19 cellular contexts compared by ENCODE assay signal in genomic region chr18:68740966-68741365, GRCh38.
"Had no signal": no experiment of that assay in that cellular context is flagged by ENCODE, and none has a peak within 500 bp of the region (broad histone marks: within the 10 kb centered on the region; RNA-seq: fewer than 3 reads in every experiment).

No MANE protein-coding gene starts in this region.

- H3K4me1 ChIP-seq: colonic mucosa, pancreas, sigmoid colon, testis had no signal

- H3K4me1 Mint-ChIP-seq: activated CD4-positive, alpha-beta T cell treated with anti-CD3 and anti-CD28 coated beads, Interleukin-2, amount 10 ng/mL, durations not matched to agents 7 days and 5 days; central memory CD8-positive, alpha-beta T cell; stimulated activated effector memory CD8-positive, alpha-beta T cell treated with anti-CD3 and anti-CD28 coated beads, Interleukin-12 subunit alpha, Interleukin-12 subunit beta, amount 100 ng/mL, for 72 hours had no signal

- H3K9me3 Mint-ChIP-seq: activated CD4-positive, alpha-beta T cell treated with anti-CD3 and anti-CD28 coated beads, Interleukin-2, amount 10 ng/mL, durations not matched to agents 7 days and 5 days; activated T-cell treated with anti-CD3 and anti-CD28 coated beads, Interleukin-2, amount 50 U/mL, for 24 hours; activated T-helper 2 cell treated with anti-CD3 and anti-CD28 coated beads, Interferon-gamma antibody, Interleukin-2, Interleukin-4, amounts not matched to agents 10 μg/mL and 5 μg/mL and 100 μg/mL, durations not matched to agents 14 hours and 24 hours and 36 hours; central memory CD8-positive, alpha-beta T cell; naive thymus-derived CD8-positive, alpha-beta T cell; stimulated activated effector memory CD8-positive, alpha-beta T cell treated with anti-CD3 and anti-CD28 coated beads, Interleukin-12 subunit alpha, Interleukin-12 subunit beta, amount 100 ng/mL, for 72 hours; T-helper 1 cell treated with Interleukin-12 subunit alpha and Interleukin-12 subunit beta and Interleukin-4 antibody, amounts not matched to agents 30 μg/mL and 1 μg/mL, for 36 hours; type B pancreatic cell had no signal

- ATAC-seq: activated CD4-positive, CD25-positive, alpha-beta regulatory T cell treated with anti-CD3 and anti-CD28 coated beads, Interleukin-2, amount 50 U/mL, for 24 hours; activated CD8-positive, alpha-beta T cell treated with anti-CD3 and anti-CD28 coated beads, Interleukin-2, amount 10 ng/mL, durations not matched to agents 7 days and 5 days; naive thymus-derived CD8-positive, alpha-beta T cell; pancreas; stimulated activated effector memory CD8-positive, alpha-beta T cell treated with anti-CD3 and anti-CD28 coated beads, Interleukin-12 subunit alpha, Interleukin-12 subunit beta, amount 100 ng/mL, for 72 hours had no signal

- H3K27me3 ChIP-seq: brain microvascular endothelial cell, colonic mucosa, pancreas, sigmoid colon, testis had no signal

- H3K27ac Mint-ChIP-seq: activated CD4-positive, alpha-beta T cell treated with anti-CD3 and anti-CD28 coated beads, Interleukin-2, amount 10 ng/mL, durations not matched to agents 7 days and 5 days; activated CD8-positive, alpha-beta T cell treated with anti-CD3 and anti-CD28 coated beads, Interleukin-2, amount 10 ng/mL, durations not matched to agents 7 days and 5 days; activated T-cell treated with anti-CD3 and anti-CD28 coated beads, Interleukin-2, amount 50 U/mL, for 24 hours; activated T-helper 2 cell treated with anti-CD3 and anti-CD28 coated beads, Interferon-gamma antibody, Interleukin-2, Interleukin-4, amounts not matched to agents 10 μg/mL and 5 μg/mL and 100 μg/mL, durations not matched to agents 14 hours and 24 hours and 36 hours; naive thymus-derived CD8-positive, alpha-beta T cell; stimulated activated effector memory CD8-positive, alpha-beta T cell treated with anti-CD3 and anti-CD28 coated beads, Interleukin-12 subunit alpha, Interleukin-12 subunit beta, amount 100 ng/mL, for 72 hours; T-helper 1 cell treated with Interleukin-12 subunit alpha and Interleukin-12 subunit beta and Interleukin-4 antibody, amounts not matched to agents 30 μg/mL and 1 μg/mL, for 36 hours; type B pancreatic cell had no signal

- H3K4me3 Mint-ChIP-seq: activated CD4-positive, alpha-beta T cell treated with anti-CD3 and anti-CD28 coated beads, Interleukin-2, amount 10 ng/mL, durations not matched to agents 7 days and 5 days; activated CD8-positive, alpha-beta T cell treated with anti-CD3 and anti-CD28 coated beads, Interleukin-2, amount 10 ng/mL, durations not matched to agents 7 days and 5 days; activated T-cell treated with anti-CD3 and anti-CD28 coated beads, Interleukin-2, amount 50 U/mL, for 24 hours; central memory CD8-positive, alpha-beta T cell; naive thymus-derived CD8-positive, alpha-beta T cell; stimulated activated effector memory CD8-positive, alpha-beta T cell treated with anti-CD3 and anti-CD28 coated beads, Interleukin-12 subunit alpha, Interleukin-12 subunit beta, amount 100 ng/mL, for 72 hours; T-helper 1 cell treated with Interleukin-12 subunit alpha and Interleukin-12 subunit beta and Interleukin-4 antibody, amounts not matched to agents 30 μg/mL and 1 μg/mL, for 36 hours; type B pancreatic cell had no signal

- H3K36me3 ChIP-seq: brain microvascular endothelial cell, colonic mucosa, pancreas, sigmoid colon had no signal

- H3K27ac ChIP-seq: brain microvascular endothelial cell, colonic mucosa, pancreas, sigmoid colon, testis had no signal

- DNase-seq: activated CD4-positive, alpha-beta T cell treated with anti-CD3 and anti-CD28 coated beads, Interleukin-2, amount 10 ng/mL, durations not matched to agents 7 days and 5 days; activated CD8-positive, alpha-beta T cell treated with anti-CD3 and anti-CD28 coated beads, Interleukin-2, amount 10 ng/mL, durations not matched to agents 7 days and 5 days; activated naive CD4-positive, alpha-beta T cell treated with Interleukin-2 at 50 U/mL for 16 hours; activated T-cell treated with anti-CD3 and anti-CD28 coated beads, Interleukin-2, amount 50 U/mL, for 24 hours; anterior cingulate cortex; brain microvascular endothelial cell; colonic mucosa; mesendoderm; naive thymus-derived CD8-positive, alpha-beta T cell; pancreas; sigmoid colon; stimulated activated CD4-positive, alpha-beta T cell treated with anti-CD3 and anti-CD28 coated beads, Interleukin-4, amount 100 ng/mL, for 24 hours; testis had no signal

- H3K4me3 ChIP-seq: colonic mucosa, pancreas, sigmoid colon, testis had no signal

- H3K36me3 Mint-ChIP-seq: stimulated activated effector memory CD8-positive, alpha-beta T cell treated with anti-CD3 and anti-CD28 coated beads, Interleukin-12 subunit alpha, Interleukin-12 subunit beta, amount 100 ng/mL, for 72 hours; type B pancreatic cell had no signal

- H3K9me3 ChIP-seq: colonic mucosa, pancreas, sigmoid colon, testis had no signal

- H3K27me3 Mint-ChIP-seq: activated CD4-positive, alpha-beta T cell treated with anti-CD3 and anti-CD28 coated beads, Interleukin-2, amount 10 ng/mL, durations not matched to agents 7 days and 5 days; activated T-cell treated with anti-CD3 and anti-CD28 coated beads, Interleukin-2, amount 50 U/mL, for 24 hours; central memory CD8-positive, alpha-beta T cell; naive thymus-derived CD8-positive, alpha-beta T cell had no signal
